8 cellular contexts compared by ENCODE assay signal in genomic region chr14:21852061-21852664, GRCh38.
A peak's percentile ranks its signal among the peaks of the same experiment; 100 is the strongest.
DNase-seq lines count a peak whose midpoint lies in the region; ATAC-seq and TF ChIP-seq lines count a peak whose summit lies in the region.

No MANE protein-coding gene starts in this region.

- H3K36me3 ChIP-seq in GM06990 (ENCODE audit: control insufficient read depth, insufficient read depth, low read length) = no peaks in the 10 kb centered on the region
- H3K36me3 ChIP-seq in mesenchymal stem cell (ENCODE audit: control insufficient read depth in 1 of 2, insufficient read depth in 2 of 2, low read depth in 1 of 2, low read length in 2 of 2) = no peaks in the 10 kb centered on the region

- no peak overlapping the region for H2BK15ac ChIP-seq in mesenchymal stem cell (ENCODE audit: low read depth, poor library complexity, severe bottlenecking)

- no peak overlapping the region for H3K18ac ChIP-seq in mesenchymal stem cell (ENCODE audit: low read depth in 1 of 2, low read length in 2 of 2)

- 10% methylated on average over 3 of the region's 4 CpGs for WGBS in mesenchymal stem cell

- no peak overlapping the region for H2BK120ac ChIP-seq in mesenchymal stem cell (ENCODE audit: low read depth, low read length)

- ATAC-seq in GM21825 (IDR thresholded peaks at IDR 0.05; ENCODE audit: unreplicated experiment) = no peak
- no peak for ATAC-seq in HG03095 (IDR thresholded peaks at IDR 0.05; ENCODE audit: unreplicated experiment)

- no peak overlapping the region for H3K23ac ChIP-seq in mesenchymal stem cell (ENCODE audit: low read length in 2 of 2)

- no peak overlapping the region for H3K4ac ChIP-seq in mesenchymal stem cell (ENCODE audit: low read depth in 1 of 2, low read length in 2 of 2)

- peak; percentile 89 for TF ChIP-seq CTCF in GM06990 (IDR thresholded peaks at IDR 0.05; ENCODE audit: insufficient read depth, low read length, poor library complexity, severe bottlenecking)

- H2AK5ac ChIP-seq in mesenchymal stem cell (ENCODE audit: low read length, severe bottlenecking) = no peak overlapping the region

- no peak overlapping the region for H4K8ac ChIP-seq in mesenchymal stem cell (ENCODE audit: low read length)

- no peak overlapping the region for H3K14ac ChIP-seq in mesenchymal stem cell (ENCODE audit: low read length in 2 of 2)

- H3K9me3 ChIP-seq in mesenchymal stem cell (ENCODE audit: control insufficient read depth, low read length) = no peaks in the 10 kb centered on the region

- no peak overlapping the region for H2BK12ac ChIP-seq in mesenchymal stem cell (ENCODE audit: low read length in 2 of 2)

- DNase-seq in GM06990 (ENCODE audit: extremely low read depth, insufficient read length) (no peak), HuH-7 (ENCODE audit: low spot score) (peak; percentile 3), caudate nucleus (lab: John Stamatoyannopoulos, UW) (peak in 41 of 61 donors; percentile 2 to 55 (median 15)), mesenchymal stem cell (peak; percentile 24)
- peak; percentile 30 to 63 (median 49) for DNase-seq in activated CD4-positive, CD25-positive, alpha-beta regulatory T cell (lab: John Stamatoyannopoulos, UW)
- DNase-seq in stimulated activated CD8-positive, alpha-beta memory T cell treated with anti-CD3 and anti-CD28 coated beads, Interleukin-7, amount 100 ng/mL, for 1 hour (ENCODE audit: low read depth in 2 of 2) = peak; percentile 54 to 55

- H3K4me1 ChIP-seq in mesenchymal stem cell (ENCODE audit: control insufficient read depth, insufficient read depth, low read depth, low read length) = no peaks in the 10 kb centered on the region

- no peak overlapping the region for H3K27ac ChIP-seq in caudate nucleus (ENCODE audit: low read depth, low read length)
- H3K27ac ChIP-seq in mesenchymal stem cell (ENCODE audit: low read length, poor library complexity, severe bottlenecking) = no peak overlapping the region

- H4K91ac ChIP-seq in mesenchymal stem cell (ENCODE audit: low read length) = no peak overlapping the region

- no peaks in the 10 kb centered on the region for H3K79me1 ChIP-seq in mesenchymal stem cell (replicated peaks; ENCODE audit: low read length, poor library complexity, severe bottlenecking)

- H3K4me2 ChIP-seq in mesenchymal stem cell (ENCODE audit: low read length, poor library complexity, severe bottlenecking) = no peak overlapping the region

- H3K4me3 ChIP-seq in GM06990 (replicated peaks; ENCODE audit: low read depth, low read length) (no peak overlapping the region), mesenchymal stem cell (ENCODE audit: insufficient read depth in 1 of 2, low read depth in 1 of 2, low read length in 2 of 2) (no peak overlapping the region)

- H2BK5ac ChIP-seq in mesenchymal stem cell (ENCODE audit: low read depth, low read length, poor library complexity, severe bottlenecking) = no peak overlapping the region

- H2AFZ ChIP-seq in mesenchymal stem cell (ENCODE audit: low read depth, low read length) = no peak overlapping the region

- no peaks in the 10 kb centered on the region for H3K27me3 ChIP-seq in GM06990 (replicated peaks; ENCODE audit: control insufficient read depth, insufficient read depth, low read length)
- H3K27me3 ChIP-seq in mesenchymal stem cell (ENCODE audit: control insufficient read depth in 1 of 2, insufficient read depth in 1 of 2, low read length in 2 of 2) = peaks cover 6 to 27% of the 10 kb centered on the region in 2 experiments

- no peak overlapping the region for H3K9ac ChIP-seq in mesenchymal stem cell (ENCODE audit: low read length)
